36 cellular contexts compared by ENCODE assay signal in genomic region chr1:86317926-86318325, GRCh38.
"Had no signal": no experiment of that assay in that cellular context is flagged by ENCODE, and none has a peak within 500 bp of the region (broad histone marks: within the 10 kb centered on the region; RNA-seq: fewer than 3 reads in every experiment).

No MANE protein-coding gene starts in this region.

- ATAC-seq: activated CD8-positive, alpha-beta T cell treated with anti-CD3 and anti-CD28 coated beads for 36 hours; activated naive CD4-positive, alpha-beta T cell treated with anti-CD3 and anti-CD28 coated beads, Interleukin-2, amount 50 U/mL, for 72 hours; activated T-cell treated with anti-CD3 and anti-CD28 coated beads, Interleukin-2, amount 50 U/mL, for 4 hours; activated T-cell treated with anti-CD3 and anti-CD28 coated beads, Interleukin-2, amount 50 U/mL, for 72 hours; activated T-helper 17 cell treated with anti-CD3 and anti-CD28 coated beads, Interleukin-2, amount 50 U/mL, for 72 hours; body of pancreas had no signal

- H3K36me3 Mint-ChIP-seq: activated CD4-positive, alpha-beta memory T cell treated with anti-CD3 and anti-CD28 coated beads for 36 hours; activated naive CD4-positive, alpha-beta T cell treated with anti-CD3 and anti-CD28 coated beads, Interleukin-2, amount 50 U/mL, for 72 hours; activated naive CD8-positive, alpha-beta T cell treated with anti-CD3 and anti-CD28 coated beads for 36 hours had no signal

- DNase-seq: activated B cell treated with CpG ODN at 0.5 μM for 24 hours; activated CD4-positive, alpha-beta memory T cell treated with anti-CD3 and anti-CD28 coated beads for 36 hours; activated CD4-positive, alpha-beta T cell treated with anti-CD3 and anti-CD28 coated beads for 4 hours; activated CD4-positive, alpha-beta T cell treated with anti-CD3 and anti-CD28 coated beads, Interleukin-2, amount 10 ng/mL, durations not matched to agents 24 days and 14 days; activated CD4-positive, alpha-beta T cell treated with anti-CD3 and anti-CD28 coated beads, Interleukin-2, amount 50 U/mL, for 1 hour; activated CD4-positive, alpha-beta T cell treated with anti-CD3 and anti-CD28 coated beads, Interleukin-2, amount 50 U/mL, for 4 hours; activated CD4-positive, CD25-positive, alpha-beta regulatory T cell treated with anti-CD3 and anti-CD28 coated beads, Interleukin-2, amount 50 U/mL, for 72 hours; activated CD8-positive, alpha-beta memory T cell treated with anti-CD3 and anti-CD28 coated beads, Interleukin-2, amount 50 U/mL, for 4 hours; activated CD8-positive, alpha-beta T cell treated with anti-CD3 and anti-CD28 coated beads for 36 hours; activated effector memory CD4-positive, alpha-beta T cell treated with anti-CD3 and anti-CD28 coated beads, Interleukin-2, amount 50 U/mL, for 16 hours; activated gamma-delta T cell treated with Interleukin-2 at 50 U/mL for 16 hours; activated naive CD4-positive, alpha-beta T cell; activated naive CD4-positive, alpha-beta T cell treated with anti-CD3 and anti-CD28 coated beads for 36 hours; activated naive CD4-positive, alpha-beta T cell treated with anti-CD3 and anti-CD28 coated beads, Interleukin-2, amount 50 U/mL, for 16 hours; activated naive CD8-positive, alpha-beta T cell treated with anti-CD3 and anti-CD28 coated beads for 36 hours; activated T-cell treated with anti-CD3 and anti-CD28 coated beads for 4 hours; activated T-cell treated with anti-CD3 and anti-CD28 coated beads, Interleukin-2, amount 50 U/mL, for 1 hour; activated T-cell treated with anti-CD3 and anti-CD28 coated beads, Interleukin-2, amount 50 U/mL, for 4 hours; activated T-cell treated with anti-CD3 and anti-CD28 coated beads, Interleukin-2, amount 50 U/mL, for 72 hours; adrenal gland; amniotic stem cell; aorta; body of pancreas; brain microvascular endothelial cell; central memory CD4-positive, alpha-beta T cell; T-helper 2 cell; T-helper 9 cell had no signal

- H3K36me3 ChIP-seq: adrenal gland, brain microvascular endothelial cell, breast epithelium had no signal

- H3K27me3 ChIP-seq: adrenal gland, body of pancreas, brain microvascular endothelial cell, breast epithelium had no signal

- H3K9me3 Mint-ChIP-seq: activated B cell treated with CpG ODN at 0.5 μM for 24 hours; activated CD4-positive, alpha-beta memory T cell treated with anti-CD3 and anti-CD28 coated beads for 36 hours; activated CD4-positive, alpha-beta T cell treated with anti-CD3 and anti-CD28 coated beads, Interleukin-2, amount 10 ng/mL, durations not matched to agents 24 days and 14 days; activated CD8-positive, alpha-beta T cell treated with anti-CD3 and anti-CD28 coated beads for 36 hours; activated naive CD4-positive, alpha-beta T cell treated with anti-CD3 and anti-CD28 coated beads for 36 hours; activated naive CD4-positive, alpha-beta T cell treated with anti-CD3 and anti-CD28 coated beads, Interleukin-2, amount 50 U/mL, for 72 hours; activated naive CD8-positive, alpha-beta T cell treated with anti-CD3 and anti-CD28 coated beads for 36 hours; activated T-cell treated with anti-CD3 and anti-CD28 coated beads, Interleukin-2, amount 50 U/mL, for 4 hours; activated T-cell treated with anti-CD3 and anti-CD28 coated beads, Interleukin-2, amount 50 U/mL, for 72 hours; activated T-helper 1 cell treated with anti-CD3 and anti-CD28 coated beads, Interleukin-12 subunit alpha, Interleukin-12 subunit beta, Interleukin-2, Interleukin-4 antibody, amounts not matched to agents 30 ng/mL and 10 ng/mL and 1 ng/mL, durations not matched to agents 14 hours and 24 hours and 36 hours; activated T-helper 17 cell treated with anti-CD3 and anti-CD28 coated beads, Interleukin-2, amount 50 U/mL, for 72 hours; T-helper 1 cell treated with Interleukin-12 subunit alpha and Interleukin-12 subunit beta and Interleukin-4 antibody, amounts not matched to agents 30 μg/mL and 1 μg/mL, for 36 hours; T-helper 2 cell treated with Interferon-gamma antibody and Interleukin-4, amounts not matched to agents 5 μg/mL and 100 μg/mL, for 36 hours had no signal

- H3K4me1 ChIP-seq: adrenal gland, body of pancreas, breast epithelium had no signal

- H3K27me3 Mint-ChIP-seq: activated B cell treated with CpG ODN at 0.5 μM for 24 hours; activated CD4-positive, alpha-beta memory T cell treated with anti-CD3 and anti-CD28 coated beads for 36 hours; activated CD4-positive, alpha-beta T cell treated with anti-CD3 and anti-CD28 coated beads, Interleukin-2, amount 10 ng/mL, durations not matched to agents 24 days and 14 days; activated CD8-positive, alpha-beta T cell treated with anti-CD3 and anti-CD28 coated beads for 36 hours; activated naive CD8-positive, alpha-beta T cell treated with anti-CD3 and anti-CD28 coated beads for 36 hours; activated T-helper 17 cell treated with anti-CD3 and anti-CD28 coated beads, Interleukin-2, amount 50 U/mL, for 72 hours had no signal

- H3K27ac ChIP-seq: adrenal gland, body of pancreas, brain microvascular endothelial cell, breast epithelium, VCaP had no signal

- FAIRE-seq: astrocyte, TTC549 had no signal

- H3K27ac Mint-ChIP-seq: activated B cell treated with CpG ODN at 0.5 μM for 24 hours; activated CD4-positive, alpha-beta memory T cell treated with anti-CD3 and anti-CD28 coated beads for 36 hours; activated CD4-positive, alpha-beta T cell treated with anti-CD3 and anti-CD28 coated beads, Interleukin-2, amount 10 ng/mL, durations not matched to agents 24 days and 14 days; activated CD8-positive, alpha-beta T cell treated with anti-CD3 and anti-CD28 coated beads for 36 hours; activated naive CD4-positive, alpha-beta T cell treated with anti-CD3 and anti-CD28 coated beads for 36 hours; activated naive CD4-positive, alpha-beta T cell treated with anti-CD3 and anti-CD28 coated beads, Interleukin-2, amount 50 U/mL, for 72 hours; activated naive CD8-positive, alpha-beta T cell treated with anti-CD3 and anti-CD28 coated beads for 36 hours; activated T-cell treated with anti-CD3 and anti-CD28 coated beads, Interleukin-2, amount 50 U/mL, for 72 hours; activated T-helper 1 cell treated with anti-CD3 and anti-CD28 coated beads, Interleukin-12 subunit alpha, Interleukin-12 subunit beta, Interleukin-2, Interleukin-4 antibody, amounts not matched to agents 30 ng/mL and 10 ng/mL and 1 ng/mL, durations not matched to agents 14 hours and 24 hours and 36 hours; activated T-helper 17 cell treated with anti-CD3 and anti-CD28 coated beads, Interleukin-2, amount 50 U/mL, for 72 hours; T-helper 1 cell treated with Interleukin-12 subunit alpha and Interleukin-12 subunit beta and Interleukin-4 antibody, amounts not matched to agents 30 μg/mL and 1 μg/mL, for 36 hours; T-helper 2 cell treated with Interferon-gamma antibody and Interleukin-4, amounts not matched to agents 5 μg/mL and 100 μg/mL, for 36 hours had no signal

- H3K9me3 ChIP-seq: adrenal gland, body of pancreas, breast epithelium had no signal

- H3K4me1 Mint-ChIP-seq: activated B cell treated with CpG ODN at 0.5 μM for 24 hours; activated CD4-positive, alpha-beta T cell treated with anti-CD3 and anti-CD28 coated beads, Interleukin-2, amount 10 ng/mL, durations not matched to agents 24 days and 14 days; activated naive CD8-positive, alpha-beta T cell treated with anti-CD3 and anti-CD28 coated beads for 36 hours; activated T-helper 17 cell treated with anti-CD3 and anti-CD28 coated beads, Interleukin-2, amount 50 U/mL, for 72 hours had no signal

- H3K4me3 ChIP-seq: adrenal gland, body of pancreas, breast epithelium had no signal

- H3K4me3 Mint-ChIP-seq: activated B cell treated with CpG ODN at 0.5 μM for 24 hours; activated CD4-positive, alpha-beta memory T cell treated with anti-CD3 and anti-CD28 coated beads for 36 hours; activated CD4-positive, alpha-beta T cell treated with anti-CD3 and anti-CD28 coated beads, Interleukin-2, amount 10 ng/mL, durations not matched to agents 24 days and 14 days; activated CD8-positive, alpha-beta T cell treated with anti-CD3 and anti-CD28 coated beads for 36 hours; activated naive CD4-positive, alpha-beta T cell treated with anti-CD3 and anti-CD28 coated beads for 36 hours; activated naive CD8-positive, alpha-beta T cell treated with anti-CD3 and anti-CD28 coated beads for 36 hours; activated T-cell treated with anti-CD3 and anti-CD28 coated beads, Interleukin-2, amount 50 U/mL, for 4 hours; activated T-cell treated with anti-CD3 and anti-CD28 coated beads, Interleukin-2, amount 50 U/mL, for 72 hours; activated T-helper 1 cell treated with anti-CD3 and anti-CD28 coated beads, Interleukin-12 subunit alpha, Interleukin-12 subunit beta, Interleukin-2, Interleukin-4 antibody, amounts not matched to agents 30 ng/mL and 10 ng/mL and 1 ng/mL, durations not matched to agents 14 hours and 24 hours and 36 hours; activated T-helper 17 cell treated with anti-CD3 and anti-CD28 coated beads, Interleukin-2, amount 50 U/mL, for 72 hours; T-helper 1 cell treated with Interleukin-12 subunit alpha and Interleukin-12 subunit beta and Interleukin-4 antibody, amounts not matched to agents 30 μg/mL and 1 μg/mL, for 36 hours; T-helper 2 cell treated with Interferon-gamma antibody and Interleukin-4, amounts not matched to agents 5 μg/mL and 100 μg/mL, for 36 hours had no signal
